ENCODE assay signal across 17 cellular contexts in genomic region chr11:87236368-87236767, GRCh38.
"Had no signal": no experiment of that assay in that cellular context is flagged by ENCODE, and none has a peak within 500 bp of the region (broad histone marks: within the 10 kb centered on the region; RNA-seq: fewer than 3 reads in every experiment).

No MANE protein-coding gene starts in this region.

- H3K4me3 ChIP-seq: left ventricle myocardium inferior, mucosa of descending colon, tibial artery, uterus had no signal

- H3K4me1 Mint-ChIP-seq: activated CD4-positive, alpha-beta memory T cell treated with anti-CD3 and anti-CD28 coated beads, Interleukin-2, amount 10 ng/mL, durations not matched to agents 7 days and 5 days; activated CD4-positive, alpha-beta T cell treated with anti-CD3 and anti-CD28 coated beads for 36 hours; activated naive CD8-positive, alpha-beta T cell treated with anti-CD3 and anti-CD28 coated beads, Interleukin-2, amount 10 ng/mL, durations not matched to agents 7 days and 5 days; memory B cell; stimulated activated memory B cell treated with anti-CD40 and anti-IgM and Interleukin-4, amounts not matched to agents 10 μg/mL and 1 μg/mL and 100 μg/mL, for 72 hours had no signal

- H3K27ac Mint-ChIP-seq: activated CD4-positive, alpha-beta memory T cell treated with anti-CD3 and anti-CD28 coated beads, Interleukin-2, amount 10 ng/mL, durations not matched to agents 7 days and 5 days; activated CD4-positive, alpha-beta T cell treated with anti-CD3 and anti-CD28 coated beads for 36 hours; activated naive CD8-positive, alpha-beta T cell treated with anti-CD3 and anti-CD28 coated beads, Interleukin-2, amount 10 ng/mL, durations not matched to agents 7 days and 5 days; memory B cell; naive thymus-derived CD8-positive, alpha-beta T cell; stimulated activated memory B cell treated with anti-CD40 and anti-IgM and Interleukin-4, amounts not matched to agents 10 μg/mL and 1 μg/mL and 100 μg/mL, for 72 hours; T-helper 17 cell had no signal

- ATAC-seq: activated CD4-positive, alpha-beta T cell treated with anti-CD3 and anti-CD28 coated beads for 36 hours; esophagus mucosa; mucosa of descending colon; naive thymus-derived CD8-positive, alpha-beta T cell; stimulated activated memory B cell treated with anti-CD40 and anti-IgM and Interleukin-4, amounts not matched to agents 10 μg/mL and 1 μg/mL and 100 μg/mL, for 72 hours; T-helper 17 cell had no signal

- DNase-seq: activated CD4-positive, alpha-beta memory T cell treated with anti-CD3 and anti-CD28 coated beads, Interleukin-2, amount 10 ng/mL, durations not matched to agents 7 days and 5 days; activated CD4-positive, alpha-beta T cell treated with anti-CD3 and anti-CD28 coated beads for 36 hours; activated naive CD8-positive, alpha-beta T cell treated with anti-CD3 and anti-CD28 coated beads, Interleukin-2, amount 10 ng/mL, durations not matched to agents 7 days and 5 days; activated T-cell treated with anti-CD3 and anti-CD28 coated beads, Interleukin-2, amount 50 U/mL, for 48 hours; glutamatergic neuron; hypothalamus; left ventricle myocardium inferior; mucosa of descending colon; naive thymus-derived CD8-positive, alpha-beta T cell; stimulated activated CD4-positive, alpha-beta T cell treated with anti-CD3 and anti-CD28 coated beads, Interleukin-2, amount 100 ng/mL, for 48 hours; T-helper 17 cell; tibial artery; uterus; WERI-Rb-1 had no signal

- H3K27me3 Mint-ChIP-seq: activated CD4-positive, alpha-beta memory T cell treated with anti-CD3 and anti-CD28 coated beads, Interleukin-2, amount 10 ng/mL, durations not matched to agents 7 days and 5 days; activated CD4-positive, alpha-beta T cell treated with anti-CD3 and anti-CD28 coated beads for 36 hours; activated naive CD8-positive, alpha-beta T cell treated with anti-CD3 and anti-CD28 coated beads, Interleukin-2, amount 10 ng/mL, durations not matched to agents 7 days and 5 days; memory B cell; naive thymus-derived CD8-positive, alpha-beta T cell; stimulated activated memory B cell treated with anti-CD40 and anti-IgM and Interleukin-4, amounts not matched to agents 10 μg/mL and 1 μg/mL and 100 μg/mL, for 72 hours; T-helper 17 cell had no signal

- H3K4me3 Mint-ChIP-seq: activated CD4-positive, alpha-beta memory T cell treated with anti-CD3 and anti-CD28 coated beads, Interleukin-2, amount 10 ng/mL, durations not matched to agents 7 days and 5 days; activated CD4-positive, alpha-beta T cell treated with anti-CD3 and anti-CD28 coated beads for 36 hours; activated naive CD8-positive, alpha-beta T cell treated with anti-CD3 and anti-CD28 coated beads, Interleukin-2, amount 10 ng/mL, durations not matched to agents 7 days and 5 days; memory B cell; naive thymus-derived CD8-positive, alpha-beta T cell; stimulated activated memory B cell treated with anti-CD40 and anti-IgM and Interleukin-4, amounts not matched to agents 10 μg/mL and 1 μg/mL and 100 μg/mL, for 72 hours; T-helper 17 cell had no signal
